8 cellular contexts compared by ENCODE assay signal in genomic region chr10:27742195-27742925, GRCh38. TPM values are rescaled to one million over a fixed set of nuclear protein-coding genes. Genes with fewer than 3 reads are reported as not detected.
DNase-seq lines count a peak whose midpoint lies in the region; ATAC-seq and TF ChIP-seq lines count a peak whose summit lies in the region.

No MANE protein-coding gene starts in this region.

- ATAC-seq in GM18907 (IDR thresholded peaks at IDR 0.05; ENCODE audit: unreplicated experiment) (peak; percentile 96), HG03159 (IDR thresholded peaks at IDR 0.05; ENCODE audit: unreplicated experiment) (peak; percentile 95), esophagus mucosa (peak; percentile 77)

- H3K36me3 ChIP-seq in muscle layer of colon (ENCODE audit: insufficient read depth, low read length), result no peaks in the 10 kb centered on the region

- H3K27me3 ChIP-seq in muscle layer of colon (ENCODE audit: control insufficient read depth in 1 of 2, insufficient read depth in 2 of 2, low read length in 2 of 2), result peaks cover 26 to 65% of the 10 kb centered on the region in 2 donors

- no peaks in the 10 kb centered on the region for H3K9me3 ChIP-seq in muscle layer of colon (ENCODE audit: low read length)

- peak; percentile 86 for DNase-seq in AG09309 (ENCODE audit: low read depth)
- DNase-seq in NCI-H82 (lab: John Stamatoyannopoulos, UW), result peak; percentile 72
- peak; percentile 83 for DNase-seq in activated T-cell treated with anti-CD3 and anti-CD28 coated beads for 48 hours (ENCODE audit: low read depth)
- DNase-seq in stimulated activated CD8-positive, alpha-beta memory T cell treated with anti-CD3 and anti-CD28 coated beads, Interleukin-4, amount 100 ng/mL, for 4 hours (ENCODE audit: low read depth in 2 of 2, low spot score in 1 of 2), result peak; percentile 46 to 52

- H3K4me3 ChIP-seq in AG09309 (ENCODE audit: control insufficient read depth, low read depth, low read length) (peak overlapping the region; percentile 66), muscle layer of colon (ENCODE audit: low read depth in 1 of 2, low read length in 2 of 2) (peak overlapping the region; percentile 54 to 77)

- H3K27ac ChIP-seq in muscle layer of colon (ENCODE audit: low read depth, low read length), result peak overlapping the region; percentile 55

- H3K9ac ChIP-seq in muscle layer of colon (ENCODE audit: low read length), result peak overlapping the region; percentile 21

- TF ChIP-seq CTCF in AG09309 (IDR thresholded peaks at IDR 0.05; ENCODE audit: control insufficient read depth, insufficient read depth, low read depth, low read length, missing control alignments), result peak; percentile 46

- H3K4me1 ChIP-seq in muscle layer of colon (ENCODE audit: insufficient read depth, low read length), result peaks cover 33% of the 10 kb centered on the region

RNA-seq across cellular contexts. Expression of gene MKX, which starts 3.3 kb away (rescaled TPM):
- total RNA-seq in esophagus mucosa, result 1.4 TPM

Comparison
In these comparisons a context has a peak if more than half of its experiments do, and no peak if none do; other contexts are left out.
1. Peak in every context shown above with its lines: DNase-seq, ATAC-seq, H3K4me3 ChIP-seq and H3K27ac ChIP-seq.